Comparison of ENCODE assay signal across 21 cellular contexts in the genomic region with DNA sequence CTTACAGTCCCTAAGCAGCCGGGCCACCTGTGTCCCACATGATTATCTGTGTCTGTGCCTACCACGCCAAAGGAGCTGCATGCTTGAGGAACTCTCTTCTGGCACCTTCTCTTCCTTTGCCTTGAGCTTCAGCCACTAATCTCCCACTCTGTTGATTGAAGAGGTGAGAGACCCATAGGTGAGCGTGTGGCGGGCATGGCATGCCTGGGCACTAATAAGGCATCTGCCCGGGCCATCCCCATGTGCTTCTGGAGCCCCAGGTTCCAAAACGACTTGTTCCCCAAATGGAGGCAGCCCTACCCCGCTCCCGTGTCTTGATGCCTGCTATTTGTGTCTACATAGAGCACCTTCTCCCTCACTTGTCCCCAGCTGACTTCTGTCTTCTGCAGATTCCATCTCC. TPM values are rescaled to one million over a fixed set of nuclear protein-coding genes. Genes with fewer than 3 reads are reported as not detected.
DNase-seq lines count a peak whose midpoint lies in the region; ATAC-seq, FAIRE-seq and TF ChIP-seq lines count a peak whose summit lies in the region.
"Had no signal": no experiment of that assay in that cellular context is flagged by ENCODE, and none has a peak within 500 bp of the region (broad histone marks: within the 10 kb centered on the region; RNA-seq: fewer than 3 reads in every experiment).

No MANE protein-coding gene starts in this region.

- no peak overlapping the region for H3K4me3 ChIP-seq in spleen
- no peak overlapping the region for H3K4me3 ChIP-seq in suprapubic skin
- no peak overlapping the region for H3K4me3 ChIP-seq in mammary epithelial cell (replicated peaks in 1 of 3; ENCODE audit: insufficient read depth in 1 of 3, low read depth in 2 of 3, low read length in 3 of 3)
- H3K4me3 ChIP-seq: BLaER1 treated with 17β-estradiol and CSF1 and Interleukin-3, amounts not matched to agents 10 nM and 100 nM; GM23338 had no signal

- no peaks in the 10 kb centered on the region for H4K20me1 ChIP-seq in mammary epithelial cell (ENCODE audit: insufficient read depth, low read length)

- H3K4me3 Mint-ChIP-seq in chondrocyte (ENCODE audit: unreplicated experiment), result no peak overlapping the region
- H3K4me3 Mint-ChIP-seq: B cell; CD4-positive, CD25-positive, alpha-beta regulatory T cell; CD8-positive, alpha-beta T cell; GM23338; H9 had no signal

- H3K4me1 ChIP-seq in spleen (peaks cover 0 to 30% (median 3%) of the 10 kb centered on the region in 6 donors), suprapubic skin (no peaks in the 10 kb centered on the region), mammary epithelial cell (ENCODE audit: insufficient read depth, low read length) (no peaks in the 10 kb centered on the region)
- H3K4me1 ChIP-seq: Caco-2 had no signal

- no peaks in the 10 kb centered on the region for H3K27me3 Mint-ChIP-seq in chondrocyte (ENCODE audit: low read depth)
- H3K27me3 Mint-ChIP-seq: B cell; CD4-positive, CD25-positive, alpha-beta regulatory T cell had no signal

- CTCF ChIA-PET in mammary epithelial cell (lab: Charles Lee; ENCODE audit: low non-redundant PET), result no interaction called here

- TF ChIP-seq EP300 in suprapubic skin (IDR thresholded peaks at IDR 0.05), result no peak

- no peaks in the 10 kb centered on the region for H3K79me2 ChIP-seq in mammary epithelial cell (ENCODE audit: insufficient read depth, low read length)

- intact Hi-C loops in cardiac septum (cut with DNase I), result no loop called here
- intact Hi-C loops in Right ventricle myocardium superior (cut with DNase I), result no loop called here
- intact Hi-C loops in spleen (cut with DNase I; ENCODE audit: low total_unique reads), result no loop called here
- intact Hi-C loops in mammary epithelial cell (cut with micrococcal nuclease), result no loop called here

- H3K36me3 Mint-ChIP-seq in chondrocyte (ENCODE audit: low read depth), result peaks cover 22% of the 10 kb centered on the region

- 81 to 97% (median 94%) methylated on average over 8 of the region's 8 CpGs for WGBS in spleen, 5 donors
- 89% methylated on average over 8 of the region's 8 CpGs for WGBS in suprapubic skin
- WGBS in mammary epithelial cell (ENCODE audit: low coverage, missing lambda C conversion rate), result 98% methylated on average over 7 of the region's 8 CpGs

- H3K27me3 ChIP-seq in spleen (replicated peaks in 1 of 7), result no peaks in the 10 kb centered on the region
- H3K27me3 ChIP-seq in suprapubic skin, result no peaks in the 10 kb centered on the region
- H3K27me3 ChIP-seq in mammary epithelial cell (ENCODE audit: insufficient read depth, low read length), result no peaks in the 10 kb centered on the region
- H3K27me3 ChIP-seq: BLaER1 treated with 17β-estradiol and CSF1 and Interleukin-3, amounts not matched to agents 10 nM and 100 nM had no signal

- no peak for TF ChIP-seq CTCF in chondrocyte (IDR thresholded peaks at IDR 0.05)
- TF ChIP-seq CTCF in spleen (IDR thresholded peaks at IDR 0.05 in 8 of 11, conservative IDR thresholded peaks at IDR 0.05 in 3 of 11), result no peak
- TF ChIP-seq CTCF in suprapubic skin (IDR thresholded peaks at IDR 0.05), result no peak
- TF ChIP-seq CTCF in mammary epithelial cell (conservative IDR thresholded peaks at IDR 0.05 in 1 of 2, IDR thresholded peaks at IDR 0.05 in 1 of 2; ENCODE audit: extremely low read depth in 1 of 2, insufficient read depth in 1 of 2, low read depth in 1 of 2, low read length in 2 of 2), result no peak

- dilution Hi-C loops in mammary epithelial cell (cut with HindIII; ENCODE audit: low sequenced_read_pairs), result no loop called here

- no peak overlapping the region for H3K9ac ChIP-seq in mammary epithelial cell (ENCODE audit: insufficient read depth, low read length)
- H3K9ac ChIP-seq: BLaER1 treated with 17β-estradiol and CSF1 and Interleukin-3, amounts not matched to agents 10 nM and 100 nM had no signal

- in situ Hi-C loops in mammary epithelial cell (cut with MboI; ENCODE audit: low sequenced_read_pairs in 2 of 2), result no loop called here

- peaks cover 0 to 96% (median 44%) of the 10 kb centered on the region in 6 donors for H3K36me3 ChIP-seq in spleen
- peaks cover 51% of the 10 kb centered on the region for H3K36me3 ChIP-seq in suprapubic skin
- peaks cover 39% of the 10 kb centered on the region for H3K36me3 ChIP-seq in mammary epithelial cell (ENCODE audit: insufficient read depth, low read length)

- no peak for TF ChIP-seq POLR2A in spleen (IDR thresholded peaks at IDR 0.05)
- TF ChIP-seq POLR2A in suprapubic skin (IDR thresholded peaks at IDR 0.05), result no peak

- no peak overlapping the region for H3K27ac ChIP-seq in spleen
- no peak overlapping the region for H3K27ac ChIP-seq in suprapubic skin
- H3K27ac ChIP-seq in mammary epithelial cell (ENCODE audit: insufficient read depth, low read depth, low read length), result no peak overlapping the region
- H3K27ac ChIP-seq: 22Rv1 had no signal

- no peak overlapping the region for H3K4me2 ChIP-seq in mammary epithelial cell (ENCODE audit: insufficient read depth, low read depth, low read length)
- H3K4me2 ChIP-seq: GM23338 had no signal

- no peak overlapping the region for H2AFZ ChIP-seq in mammary epithelial cell (ENCODE audit: low read depth, low read length)
- H2AFZ ChIP-seq: GM23338 had no signal

- no TSS peak for BruUV-seq in mammary epithelial cell (replicated peaks; lab: Mats Ljungman, UMichigan)

- no peaks in the 10 kb centered on the region for H3K9me3 Mint-ChIP-seq in chondrocyte (ENCODE audit: low read depth)
- H3K9me3 Mint-ChIP-seq: CD4-positive, CD25-positive, alpha-beta regulatory T cell; CD8-positive, alpha-beta T cell; GM23338; H9 had no signal

- H3K9me3 ChIP-seq in spleen, result no peaks in the 10 kb centered on the region
- H3K9me3 ChIP-seq in suprapubic skin, result no peaks in the 10 kb centered on the region
- H3K9me3 ChIP-seq in mammary epithelial cell (replicated peaks; ENCODE audit: insufficient read depth, low read length), result no peaks in the 10 kb centered on the region
- H3K9me3 ChIP-seq: BLaER1 treated with 17β-estradiol and CSF1 and Interleukin-3, amounts not matched to agents 10 nM and 100 nM; Caco-2 had no signal

- no peak for FAIRE-seq in GM19239 (lab: Jason Lieb, UNC)
- FAIRE-seq: A204.1, G401.6, GM12892 had no signal

- H3K4me1 Mint-ChIP-seq in chondrocyte (ENCODE audit: low read depth), result peaks cover 27% of the 10 kb centered on the region

- peak; percentile 50 for DNase-seq in cardiac septum (ENCODE audit: low spot score)
- DNase-seq in Right ventricle myocardium superior, result no peak
- peak; percentile 57 for DNase-seq in chondrocyte (ENCODE audit: low spot score)
- peak; percentile 58 for DNase-seq in spleen
- no peak for DNase-seq in GM19239 (ENCODE audit: insufficient read length, low spot score)
- DNase-seq in suprapubic skin (ENCODE audit: low spot score in 2 of 2), result no peak
- DNase-seq in mammary epithelial cell, result no peak
- DNase-seq: Caco-2; CD4-positive, CD25-positive, alpha-beta regulatory T cell; CD8-positive, alpha-beta T cell; DMS153; DND-41; H9 had no signal

- no peak overlapping the region for H3K27ac Mint-ChIP-seq in chondrocyte (ENCODE audit: unreplicated experiment)
- H3K27ac Mint-ChIP-seq: B cell; CD8-positive, alpha-beta T cell; GM23338 had no signal

- ATAC-seq in Right ventricle myocardium superior (ENCODE audit: poor library complexity), result no peak
- ATAC-seq: CD8-positive, alpha-beta T cell; GM23338; HCT116 had no signal

RNA-seq across cellular contexts. Expression of gene MCM2, which starts 13.0 kb away (rescaled TPM):
- total RNA-seq in cardiac septum (5.5 TPM), Right ventricle myocardium superior (6.5 TPM), chondrocyte (14.6 to 29.0 TPM (median 15.1 TPM) in 3 replicates), spleen (10 to 100 TPM in 6 of 7 donors, 1 to 10 TPM in 1; 7.4 to 23.5 (median 18.2) TPM), suprapubic skin (10 to 100 TPM in 2 of 4 donors, 1 to 10 TPM in 2; 9.1 to 14.8 (median 11.6) TPM), mammary epithelial cell (10 to 100 TPM; 17.0 to 46.9 TPM)
- polyA plus RNA-seq in spleen (10 to 100 TPM in 2 of 3 donors, 1 to 10 TPM in 1; 5.5 to 14.3 (median 11.4) TPM), mammary epithelial cell (66.3 TPM)
- polyA minus RNA-seq in mammary epithelial cell, result 107 TPM

RNA-seq across cellular contexts. Expression of gene PODXL2, which starts 17.7 kb away (rescaled TPM):
- total RNA-seq in cardiac septum (2.2 TPM), Right ventricle myocardium superior (0.94 TPM), chondrocyte (4.3 to 10.8 TPM (median 10.7 TPM) in 3 replicates), spleen (1 to 10 TPM in 6 of 7 donors, under 1 TPM in 1; 0.77 to 3.1 (median 2.5) TPM), suprapubic skin (10 to 100 TPM in 3 of 4 donors, 1 to 10 TPM in 1; 8.0 to 15.4 (median 11.2) TPM), mammary epithelial cell (1 to 10 TPM; 1.5 to 4.3 TPM)
- polyA plus RNA-seq in spleen (1 to 10 TPM in 2 of 3 donors, under 1 TPM in 1; 0.87 to 2.7 (median 1.4) TPM), mammary epithelial cell (0.11 TPM)
- not detected for polyA minus RNA-seq in mammary epithelial cell

RNA-seq across cellular contexts. Expression of gene TPRA1, which starts 20.7 kb away (rescaled TPM):
- total RNA-seq in cardiac septum (17.3 TPM), Right ventricle myocardium superior (17.8 TPM), chondrocyte (32.5 to 40.3 TPM (median 37.2 TPM) in 3 replicates), spleen (10 to 100 TPM; 27.2 to 42.3 (median 31.8) TPM), suprapubic skin (10 to 100 TPM; 43.7 to 82.3 (median 64.3) TPM), mammary epithelial cell (10 to 100 TPM; 30.3 to 44.5 TPM)
- polyA plus RNA-seq in spleen (10 to 100 TPM; 16.1 to 29.6 (median 27.6) TPM), mammary epithelial cell (31.4 TPM)
- 28.9 TPM for polyA minus RNA-seq in mammary epithelial cell

Comparison
In these comparisons a context has a peak if more than half of its experiments do, and no peak if none do; other contexts are left out.
1. DNase-seq: peak in cardiac septum (single experiment), chondrocyte (single experiment) and spleen (single experiment); none in Right ventricle myocardium superior (single experiment), GM19239 (single experiment), suprapubic skin (0 of 2) and mammary epithelial cell (single experiment).